In the genomic region with DNA sequence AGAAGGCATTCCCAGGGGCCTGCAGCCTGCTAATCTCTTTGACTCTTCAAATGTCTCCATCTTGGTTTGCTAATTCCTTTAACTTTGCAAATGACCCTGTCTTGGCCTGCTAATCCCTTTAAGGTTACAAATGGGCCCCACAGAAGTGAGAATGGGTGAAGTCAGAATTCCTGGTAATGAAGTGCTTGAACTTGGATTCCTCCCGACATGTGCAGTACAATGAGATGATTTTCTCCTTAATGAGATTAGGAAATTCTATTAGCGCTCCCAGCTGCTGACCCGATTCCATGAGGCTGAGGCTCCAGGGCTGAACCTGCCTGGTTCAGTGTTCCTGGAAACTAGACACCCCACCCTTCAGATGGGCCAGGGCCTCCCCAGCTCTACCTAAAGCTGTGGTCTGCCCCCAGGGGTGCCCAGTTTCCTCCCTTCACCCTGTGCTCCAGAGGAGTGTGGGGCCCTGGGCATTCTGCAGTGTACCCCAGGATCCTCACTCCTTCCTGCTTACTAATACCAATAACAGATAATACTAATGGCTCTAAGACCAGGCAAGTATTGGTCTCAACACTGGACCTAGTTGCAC, we compare ENCODE assay signal across 20 cellular contexts. TPM values are rescaled to one million over a fixed set of nuclear protein-coding genes. Genes with fewer than 3 reads are reported as not detected.
DNase-seq lines count a peak whose midpoint lies in the region; ATAC-seq and TF ChIP-seq lines count a peak whose summit lies in the region.
"Had no signal": no experiment of that assay in that cellular context is flagged by ENCODE, and none has a peak within 500 bp of the region (broad histone marks: within the 10 kb centered on the region; RNA-seq: fewer than 3 reads in every experiment).

No MANE protein-coding gene starts in this region.

- H3K9me3 Mint-ChIP-seq in endodermal cell = peaks cover 5% of the 10 kb centered on the region

- DNase-seq in D341Med (ENCODE audit: low spot score) = peak; percentile 74
- peak; percentile 98 for DNase-seq in NCI-H82 (lab: John Stamatoyannopoulos, UW)
- DNase-seq in endodermal cell = peak; percentile 62
- DNase-seq in retina = peak; percentile 43
- no peak for DNase-seq in vagina (ENCODE audit: extremely low spot score in 2 of 2)
- DNase-seq in DMS153 treated with DMSO at 0.1 percent for 48 hours (lab: John Stamatoyannopoulos, UW; ENCODE audit: unreplicated experiment) = no peak
- DNase-seq in left cardiac atrium = no peak
- DNase-seq: DMS 273 treated with DMSO at 0.1 percent for 48 hours, H7, IMR-90, NCI-H1417 treated with DMSO at 0.1 percent for 48 hours, NCI-H187 treated with DMSO at 0.1 percent for 48 hours, NCI-H226, NCI-H526 had no signal

- H3K27me3 Mint-ChIP-seq in endodermal cell (ENCODE audit: insufficient read depth) = peaks cover 32% of the 10 kb centered on the region

- intact Hi-C loops in vagina (cut with DNase I) = no loop called here
- intact Hi-C loops in left cardiac atrium (cut with DNase I) = no loop called here

- ATAC-seq in HG03280 (IDR thresholded peaks at IDR 0.05; ENCODE audit: unreplicated experiment) (no peak), left cardiac atrium (no peak)
- ATAC-seq: A549, Right ventricle myocardium inferior had no signal

- no peak overlapping the region for H3K4me3 Mint-ChIP-seq in endodermal cell

- no peak for TF ChIP-seq POLR2A in vagina (IDR thresholded peaks at IDR 0.05)

- H3K4me1 Mint-ChIP-seq in endodermal cell = peaks cover 18% of the 10 kb centered on the region

- H3K27ac Mint-ChIP-seq in endodermal cell = no peak overlapping the region

- H3K27me3 ChIP-seq in endodermal cell (ENCODE audit: control insufficient read depth, insufficient read depth, low read length, poor library complexity, severe bottlenecking) (no peaks in the 10 kb centered on the region), vagina (no peaks in the 10 kb centered on the region)
- H3K27me3 ChIP-seq: Peyer's patch had no signal

- H3K36me3 Mint-ChIP-seq in endodermal cell (ENCODE audit: low read depth) = no peaks in the 10 kb centered on the region

- TF ChIP-seq CTCF in endodermal cell (conservative IDR thresholded peaks at IDR 0.05) = no peak
- TF ChIP-seq CTCF in vagina (IDR thresholded peaks at IDR 0.05) = no peak

- H3K36me3 ChIP-seq in endodermal cell (ENCODE audit: control insufficient read depth, insufficient read depth, low read length) = no peaks in the 10 kb centered on the region
- no peaks in the 10 kb centered on the region for H3K36me3 ChIP-seq in vagina
- H3K36me3 ChIP-seq: Peyer's patch had no signal

- H3K27ac ChIP-seq in endodermal cell (ENCODE audit: low read depth, low read length) = no peak overlapping the region
- no peak overlapping the region for H3K27ac ChIP-seq in vagina
- H3K27ac ChIP-seq: A549, C4-2B, HL-60, Peyer's patch had no signal

- H3K4me1 ChIP-seq in endodermal cell (ENCODE audit: control insufficient read depth, insufficient read depth, low read length) = peaks cover 3% of the 10 kb centered on the region
- no peaks in the 10 kb centered on the region for H3K4me1 ChIP-seq in vagina
- H3K4me1 ChIP-seq: A549, Peyer's patch had no signal

- no peak overlapping the region for H3K9ac ChIP-seq in endodermal cell (ENCODE audit: extremely low read depth, low read length, poor library complexity, severe bottlenecking)

- H3K9me3 ChIP-seq in endodermal cell (ENCODE audit: control insufficient read depth, low read length) (peaks cover 12% of the 10 kb centered on the region), vagina (no peaks in the 10 kb centered on the region)
- H3K9me3 ChIP-seq: A549, Peyer's patch had no signal

- WGBS in endodermal cell (ENCODE audit: insufficient coverage in 1 of 2, insufficient read length in 1 of 2), 2 experiments = 74% methylated on average over 2 to 3 of the region's 3 CpGs

- H3K4me3 ChIP-seq in endodermal cell (ENCODE audit: low read length) (no peak overlapping the region), vagina (no peak overlapping the region)
- H3K4me3 ChIP-seq: A549, Peyer's patch had no signal

RNA-seq across cellular contexts. Expression of a gene that starts 47.4 kb away (rescaled TPM):
- 1 to 10 TPM; 4.5 to 5.6 TPM for total RNA-seq in endodermal cell
- 0.85 TPM for polyA plus RNA-seq in endodermal cell (2013, experiment 1 of 2)
- 0.66 TPM for polyA plus RNA-seq in endodermal cell (2013, experiment 2 of 2)
- total RNA-seq in vagina = 9.3 TPM
- total RNA-seq in left cardiac atrium = 100 to 1,000 TPM; 115 to 191 TPM

Comparison
In these comparisons a context has a peak if more than half of its experiments do, and no peak if none do; other contexts are left out.
1. DNase-seq: peak in D341Med (single experiment), NCI-H82 (single experiment), endodermal cell (single experiment) and retina (single experiment); none in vagina (0 of 2), DMS153 treated with DMSO at 0.1 percent for 48 hours (single experiment) and left cardiac atrium (single experiment).
2. RNA of a gene that starts 47.4 kb away (total RNA-seq): 115 to 191 TPM in left cardiac atrium; 9.3 TPM in vagina (single experiment) and 4.5 to 5.6 TPM in endodermal cell; every median in the first group is over 10 times any median in the second.